Comparison of ENCODE assay signal across 8 cellular contexts in the genomic region with DNA sequence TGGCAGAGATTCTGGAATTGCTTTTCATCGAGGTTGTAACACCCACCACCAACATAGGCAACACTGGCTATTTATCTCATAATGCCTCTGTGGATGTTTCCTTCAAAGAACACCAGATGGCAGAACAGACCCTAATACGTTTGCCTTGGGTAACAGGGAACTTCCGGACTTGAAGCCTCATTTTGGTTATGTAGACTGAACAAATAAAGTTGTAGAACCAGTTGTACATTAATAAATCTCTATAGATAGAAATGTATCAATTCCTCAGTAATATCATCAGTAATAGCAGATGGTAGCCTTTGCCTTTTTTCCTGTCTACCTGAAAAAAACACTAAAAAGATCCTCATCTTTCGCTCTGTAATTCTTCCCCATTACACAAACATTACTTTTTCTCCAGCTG. TPM values are rescaled to one million over a fixed set of nuclear protein-coding genes. Genes with fewer than 3 reads are reported as not detected.
A peak's percentile ranks its signal among the peaks of the same experiment; 100 is the strongest.
DNase-seq lines count a peak whose midpoint lies in the region; ATAC-seq, FAIRE-seq and TF ChIP-seq lines count a peak whose summit lies in the region.

No MANE protein-coding gene starts in this region.

- H3K9me3 Mint-ChIP-seq in glutamatergic neuron (ENCODE audit: unreplicated experiment) = no peaks in the 10 kb centered on the region

- peak; percentile 85 for DNase-seq in Ammon's horn (ENCODE audit: low spot score)
- peak; percentile 52 for DNase-seq in GM13976 (ENCODE audit: low spot score)
- peak; percentile 86 for DNase-seq in NCI-H1436 (lab: John Stamatoyannopoulos, UW)
- peak; percentile 10 for DNase-seq in T follicular helper cell (ENCODE audit: low read depth)
- DNase-seq in dedifferentiated amniotic fluid mesenchymal stem cell (ENCODE audit: extremely low spot score) = peak; percentile 91
- no peak for DNase-seq in lower lobe of right lung
- peak; percentile 70 for DNase-seq in urothelium cell line (ENCODE audit: low spot score)
- DNase-seq in glutamatergic neuron = no peak

- in situ Hi-C loops in GM13976 (cut with MboI; ENCODE audit: low sequenced_read_pairs, unreplicated experiment) = loop anchor here (10.0 kb wide), 1 partner anchor 300 kb away; no protein-coding TSS in a partner anchor

- H3K4me3 Mint-ChIP-seq in glutamatergic neuron (ENCODE audit: unreplicated experiment) = no peak overlapping the region

- intact Hi-C loops in lower lobe of right lung (cut with DNase I) = no loop called here

- TF ChIP-seq CTCF in GM13976 (IDR thresholded peaks at IDR 0.05; ENCODE audit: borderline replicate concordance, control extremely low read depth, extremely low read depth, insufficient read depth, missing control alignments) = peak; percentile 36
- TF ChIP-seq CTCF in lower lobe of right lung (IDR thresholded peaks at IDR 0.05) = peak; percentile 70
- TF ChIP-seq CTCF in glutamatergic neuron (IDR thresholded peaks at IDR 0.05; ENCODE audit: partially characterized antibody, unreplicated experiment) = no peak

- no peaks in the 10 kb centered on the region for H3K4me1 Mint-ChIP-seq in glutamatergic neuron (ENCODE audit: low read depth, unreplicated experiment)

- H3K27me3 ChIP-seq in lower lobe of right lung (ENCODE audit: low read depth) = no peaks in the 10 kb centered on the region

- no peak overlapping the region for H3K4me3 ChIP-seq in lower lobe of right lung

- ATAC-seq in lower lobe of right lung = peak; percentile 63 to 76

- no peaks in the 10 kb centered on the region for H3K9me3 ChIP-seq in lower lobe of right lung

- H3K27ac Mint-ChIP-seq in glutamatergic neuron (ENCODE audit: unreplicated experiment) = no peak overlapping the region

- no peak for FAIRE-seq in urothelium cell line (lab: Jason Lieb, UNC)

- H3K27me3 Mint-ChIP-seq in glutamatergic neuron (ENCODE audit: unreplicated experiment) = no peaks in the 10 kb centered on the region

- no peaks in the 10 kb centered on the region for H3K36me3 Mint-ChIP-seq in glutamatergic neuron (ENCODE audit: unreplicated experiment)

- no peaks in the 10 kb centered on the region for H3K36me3 ChIP-seq in lower lobe of right lung

- H3K4me1 ChIP-seq in lower lobe of right lung = peaks cover 7% of the 10 kb centered on the region

- no peak overlapping the region for H3K27ac ChIP-seq in lower lobe of right lung

RNA-seq across cellular contexts. Expression of gene APOH, which starts 25.9 kb away (rescaled TPM):
- total RNA-seq in lower lobe of right lung (17.1 TPM), glutamatergic neuron (ENCODE audit: unreplicated experiment) (not detected)

RNA-seq across cellular contexts. Expression of gene PRKCA, which starts 47.3 kb away (rescaled TPM):
- total RNA-seq in lower lobe of right lung (29.0 TPM), glutamatergic neuron (ENCODE audit: unreplicated experiment) (2.2 TPM)

Comparison
In these comparisons a context has a peak if more than half of its experiments do, and no peak if none do; other contexts are left out.
1. DNase-seq: peak in Ammon's horn (single experiment), GM13976 (single experiment), NCI-H1436 (single experiment), T follicular helper cell (single experiment), dedifferentiated amniotic fluid mesenchymal stem cell (single experiment) and urothelium cell line (single experiment); none in lower lobe of right lung (single experiment) and glutamatergic neuron (single experiment).
2. RNA of gene APOH, which starts 25.9 kb away (total RNA-seq): 17.1 TPM in lower lobe of right lung (single experiment); not detected in glutamatergic neuron (single experiment); every median in the first group is over 10 times any median in the second.